Comparison of ENCODE assay signal across 8 cellular contexts in the genomic region with DNA sequence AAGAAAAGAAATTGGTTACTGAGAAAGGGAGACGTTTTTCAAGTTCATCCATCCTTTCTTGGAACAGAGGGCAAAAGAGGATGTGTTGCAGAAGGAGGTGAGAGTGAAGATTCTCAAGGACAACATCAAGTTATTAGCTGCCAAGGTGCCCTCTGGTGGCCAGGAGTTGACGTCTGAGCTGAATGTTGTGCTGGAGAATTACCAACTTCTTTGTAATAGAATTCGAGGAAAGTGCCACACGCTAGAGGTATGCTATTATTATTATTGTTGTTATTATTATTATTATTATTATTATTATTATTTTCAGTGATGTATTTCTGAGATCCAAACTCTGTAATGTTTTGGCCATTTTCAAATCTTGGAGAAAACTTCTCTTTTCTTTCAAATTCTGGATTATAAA.
DNase-seq lines count a peak whose midpoint lies in the region; ATAC-seq and TF ChIP-seq lines count a peak whose summit lies in the region.

No MANE protein-coding gene starts in this region.

- intact Hi-C loops in vagina (cut with DNase I): loop anchor here (10.0 kb wide), 2 partner anchors 197 to 267 kb away; a partner anchor contains a TSS

- in situ Hi-C loops in SK-MEL-5 (cut with HindIII; ENCODE audit: low pct_unique_long_range_greater_than_20kb, low sequenced_read_pairs): no loop called here

- peaks cover 8% of the 10 kb centered on the region for H3K4me1 Mint-ChIP-seq in progenitor cell of endocrine pancreas (ENCODE audit: low read depth)

- H3K36me3 ChIP-seq in vagina: peaks cover 0 to 28% of the 10 kb centered on the region in 2 donors

- H3K9me3 ChIP-seq in vagina: no peaks in the 10 kb centered on the region

- TF ChIP-seq CTCF in progenitor cell of endocrine pancreas (IDR thresholded peaks at IDR 0.05; ENCODE audit: unreplicated experiment) (peak; percentile 70), vagina (IDR thresholded peaks at IDR 0.05) (peak; percentile 13 to 66 (median 60))

- no peaks in the 10 kb centered on the region for H3K27me3 ChIP-seq in vagina

- H3K36me3 Mint-ChIP-seq in progenitor cell of endocrine pancreas (ENCODE audit: insufficient read depth): peaks cover 27% of the 10 kb centered on the region

- DNase-seq in DMS114 treated with DMSO at 0.1 percent for 48 hours (lab: John Stamatoyannopoulos, UW; ENCODE audit: unreplicated experiment): peak; percentile 43
- peak; percentile 77 for DNase-seq in LHCN-M2 (ENCODE audit: low read depth)
- peak; percentile 87 for DNase-seq in SK-MEL-5 (ENCODE audit: low read depth, low spot score)
- peak; percentile 14 to 63 (median 37) for DNase-seq in activated naive CD4-positive, alpha-beta T cell (lab: John Stamatoyannopoulos, UW)
- DNase-seq in glomerular endothelial cell (ENCODE audit: extremely low read depth, low read depth, low spot score): peak; percentile 22
- peak; percentile 22 for DNase-seq in progenitor cell of endocrine pancreas (ENCODE audit: low spot score, unreplicated experiment)
- no peak for DNase-seq in vagina (ENCODE audit: extremely low spot score in 2 of 2)

- no peaks in the 10 kb centered on the region for H3K9me3 Mint-ChIP-seq in progenitor cell of endocrine pancreas (ENCODE audit: low read depth)

- no peak overlapping the region for H3K27ac Mint-ChIP-seq in progenitor cell of endocrine pancreas

- H3K4me3 ChIP-seq in vagina: no peak overlapping the region

- no peak overlapping the region for H3K27ac ChIP-seq in vagina

- no peaks in the 10 kb centered on the region for H3K4me1 ChIP-seq in vagina

- H3K27me3 Mint-ChIP-seq in progenitor cell of endocrine pancreas: no peaks in the 10 kb centered on the region

- no peak for TF ChIP-seq POLR2A in vagina (IDR thresholded peaks at IDR 0.05)

- peak; percentile 97 for ATAC-seq in GM21529 (IDR thresholded peaks at IDR 0.05; ENCODE audit: unreplicated experiment)

- H3K4me3 Mint-ChIP-seq in progenitor cell of endocrine pancreas (ENCODE audit: low read depth): no peak overlapping the region

Comparison
In these comparisons a context has a peak if more than half of its experiments do, and no peak if none do; other contexts are left out.
1. DNase-seq: peak in DMS114 treated with DMSO at 0.1 percent for 48 hours (single experiment), LHCN-M2 (single experiment), SK-MEL-5 (single experiment), activated naive CD4-positive, alpha-beta T cell (4 of 4), glomerular endothelial cell (single experiment) and progenitor cell of endocrine pancreas (single experiment); none in vagina (0 of 2).